Comparison of ENCODE assay signal across 16 cellular contexts in the genomic region with DNA sequence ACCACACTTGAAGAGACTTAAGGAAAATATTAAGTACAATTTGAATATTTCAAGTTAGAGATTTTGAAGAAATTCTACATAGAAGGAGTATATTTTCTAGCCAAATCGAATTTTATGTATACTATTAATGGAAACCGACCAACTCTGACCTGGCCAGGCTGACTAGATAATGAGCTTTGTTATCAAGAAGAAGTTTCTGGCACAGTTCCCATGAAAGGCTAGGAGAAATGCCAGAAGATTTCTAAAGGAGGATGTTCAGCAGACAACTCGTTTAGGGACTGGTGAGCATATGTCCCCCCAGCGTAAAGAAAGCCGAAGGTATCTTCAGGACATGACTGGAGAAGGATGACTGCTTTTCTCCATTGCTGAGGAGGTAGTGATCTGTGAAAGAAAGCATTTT.
"Had no signal": no experiment of that assay in that cellular context is flagged by ENCODE, and none has a peak within 500 bp of the region (broad histone marks: within the 10 kb centered on the region; RNA-seq: fewer than 3 reads in every experiment).

No MANE protein-coding gene starts in this region.

- ATAC-seq: activated CD4-positive, CD25-positive, alpha-beta regulatory T cell treated with anti-CD3 and anti-CD28 coated beads, Interleukin-2, amount 50 U/mL, for 24 hours; stimulated activated naive CD8-positive, alpha-beta T cell treated with anti-CD3 and anti-CD28 coated beads, Interleukin-15, amount 100 ng/mL, for 72 hours had no signal

- H3K4me3 ChIP-seq: esophagus squamous epithelium, lung, prostate gland, right atrium auricular region, upper lobe of left lung had no signal

- H3K27me3 Mint-ChIP-seq: stimulated activated naive CD8-positive, alpha-beta T cell treated with anti-CD3 and anti-CD28 coated beads, Interleukin-15, amount 100 ng/mL, for 72 hours had no signal

- H3K27me3 ChIP-seq: esophagus squamous epithelium, right atrium auricular region, upper lobe of left lung had no signal

- H3K4me3 Mint-ChIP-seq: stimulated activated naive CD8-positive, alpha-beta T cell treated with anti-CD3 and anti-CD28 coated beads, Interleukin-15, amount 100 ng/mL, for 72 hours had no signal

- DNase-seq: activated CD4-positive, alpha-beta T cell treated with anti-CD3 and anti-CD28 coated beads, Interleukin-2, amount 50 U/mL, for 1 hour; activated CD8-positive, alpha-beta memory T cell treated with anti-CD3 and anti-CD28 coated beads, Interleukin-2, amount 50 U/mL, for 48 hours; activated effector memory CD4-positive, alpha-beta T cell treated with anti-CD3 and anti-CD28 coated beads, Interleukin-2, amount 50 U/mL, for 16 hours; activated naive CD4-positive, alpha-beta T cell treated with anti-CD3 and anti-CD28 coated beads, Interleukin-2, amount 50 U/mL, for 16 hours; activated T-cell treated with anti-CD3 and anti-CD28 coated beads, Interleukin-2, amount 50 U/mL, for 48 hours; dermis blood vessel endothelial cell; effector memory CD4-positive, alpha-beta T cell; esophagus squamous epithelium; occipital lobe; stimulated activated CD4-positive, alpha-beta T cell treated with anti-CD3 and anti-CD28 coated beads, Interleukin-4, amount 100 ng/mL, for 1 hour; stimulated activated naive CD8-positive, alpha-beta T cell treated with anti-CD3 and anti-CD28 coated beads, Interleukin-15, amount 100 ng/mL, for 72 hours had no signal

- H3K4me1 ChIP-seq: prostate gland had no signal

- H3K27ac ChIP-seq: esophagus squamous epithelium, prostate gland, right atrium auricular region, upper lobe of left lung had no signal

- H3K9me3 ChIP-seq: esophagus squamous epithelium, prostate gland, right atrium auricular region, upper lobe of left lung had no signal

- H3K36me3 ChIP-seq: prostate gland, right atrium auricular region had no signal
